Comparison of ENCODE assay signal across 9 cellular contexts in the genomic region with DNA sequence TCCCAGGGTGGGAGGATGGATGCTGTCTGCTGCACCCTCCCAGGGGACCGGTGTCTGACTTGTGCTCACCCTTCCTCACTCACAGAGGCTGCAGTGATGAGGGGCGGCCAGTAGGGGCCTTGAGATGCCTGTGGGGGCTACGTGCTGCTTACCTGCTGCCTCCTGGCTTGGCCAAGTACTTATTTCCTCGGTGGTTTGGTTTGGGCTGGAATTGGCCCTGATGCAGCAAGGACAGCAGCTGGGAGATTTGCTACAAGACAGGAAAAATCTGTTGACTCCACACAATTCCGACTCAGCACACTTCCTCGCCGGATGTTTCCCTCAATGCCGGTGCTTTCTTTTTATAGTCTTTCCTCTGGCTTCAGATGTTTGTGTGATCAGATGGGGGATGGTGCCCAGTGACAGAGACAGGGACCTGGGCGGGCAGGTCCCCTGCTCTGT.
DNase-seq lines count a peak whose midpoint lies in the region; ATAC-seq and TF ChIP-seq lines count a peak whose summit lies in the region.
"Had no signal": no experiment of that assay in that cellular context is flagged by ENCODE, and none has a peak within 500 bp of the region (broad histone marks: within the 10 kb centered on the region; RNA-seq: fewer than 3 reads in every experiment).

No MANE protein-coding gene starts in this region.

- peaks cover 12% of the 10 kb centered on the region for H3K4me1 Mint-ChIP-seq in nephron

- no peak overlapping the region for H2AFZ ChIP-seq in DND-41 (ENCODE audit: low read depth, low read length)
- H2AFZ ChIP-seq in MM.1S (ENCODE audit: low read length), result no peak overlapping the region

- H3K79me2 ChIP-seq in DND-41 (ENCODE audit: insufficient read depth, low read length) (no peaks in the 10 kb centered on the region), MM.1S (ENCODE audit: low read length) (no peaks in the 10 kb centered on the region)

- H3K9me2 ChIP-seq in MM.1S (replicated peaks; ENCODE audit: insufficient read depth, low read length), result no peaks in the 10 kb centered on the region

- in situ Hi-C loops in astrocyte of the spinal cord (cut with HindIII; ENCODE audit: low sequenced_read_pairs), result no loop called here

- ATAC-seq in DND-41 (ENCODE audit: insufficient read depth, low read depth), result peak; percentile 84
- peak; percentile 64 for ATAC-seq in GM21381 (IDR thresholded peaks at IDR 0.05; ENCODE audit: unreplicated experiment)

- no peaks in the 10 kb centered on the region for H3F3A ChIP-seq in MM.1S (ENCODE audit: insufficient read depth, low read length)

- H3K9me3 ChIP-seq in DND-41 (ENCODE audit: insufficient read depth, low read length, severe bottlenecking), result no peaks in the 10 kb centered on the region
- H3K9me3 ChIP-seq in MM.1S (replicated peaks; ENCODE audit: insufficient read depth, low read length), result no peaks in the 10 kb centered on the region

- peak overlapping the region; percentile 53 to 70 (median 68) for H3K27ac Mint-ChIP-seq in nephron
- H3K27ac Mint-ChIP-seq: IgD-negative memory B cell had no signal

- TF ChIP-seq CTCF in DND-41 (IDR thresholded peaks at IDR 0.05; ENCODE audit: borderline replicate concordance, extremely low read depth, low read length, poor library complexity, severe bottlenecking) (peak; percentile 66), MM.1S (IDR thresholded peaks at IDR 0.05; ENCODE audit: low read length) (peak; percentile 40), astrocyte of the spinal cord (IDR thresholded peaks at IDR 0.05; ENCODE audit: low read depth, low read length) (peak; percentile 63), nephron (IDR thresholded peaks at IDR 0.05; ENCODE audit: unreplicated experiment in 3 of 3) (peak; percentile 36 to 51 (median 42))

- no peaks in the 10 kb centered on the region for H3K36me3 ChIP-seq in DND-41 (ENCODE audit: insufficient read depth, low read length)
- H3K36me3 ChIP-seq in MM.1S (replicated peaks; ENCODE audit: insufficient read depth, low read length), result no peaks in the 10 kb centered on the region

- no peaks in the 10 kb centered on the region for H3K36me3 Mint-ChIP-seq in nephron (ENCODE audit: low read depth)

- H3K27ac ChIP-seq in DND-41 (ENCODE audit: low read length), result no peak overlapping the region
- H3K27ac ChIP-seq in MM.1S (ENCODE audit: low read length), result no peak overlapping the region

- H3K4me2 ChIP-seq in DND-41 (ENCODE audit: insufficient read depth, low read length), result no peak overlapping the region
- no peak overlapping the region for H3K4me2 ChIP-seq in MM.1S (ENCODE audit: low read depth, low read length)

- H3K27me3 ChIP-seq in DND-41 (ENCODE audit: insufficient read depth, low read length, poor library complexity) (no peaks in the 10 kb centered on the region), MM.1S (replicated peaks; ENCODE audit: insufficient read depth, low read length) (no peaks in the 10 kb centered on the region)

- no peaks in the 10 kb centered on the region for H3K27me3 Mint-ChIP-seq in nephron (ENCODE audit: low read depth)
- H3K27me3 Mint-ChIP-seq: IgD-negative memory B cell had no signal

- no peaks in the 10 kb centered on the region for H3K4me1 ChIP-seq in DND-41 (ENCODE audit: insufficient read depth, low read length)
- H3K4me1 ChIP-seq in MM.1S (ENCODE audit: low read length), result no peaks in the 10 kb centered on the region

- H3K4me3 ChIP-seq in DND-41 (ENCODE audit: low read depth in 1 of 2, low read length in 2 of 2) (no peak overlapping the region), MM.1S (ENCODE audit: low read length) (no peak overlapping the region), astrocyte of the spinal cord (ENCODE audit: low read depth, low read length) (no peak overlapping the region)

- no peaks in the 10 kb centered on the region for H4K20me1 ChIP-seq in DND-41 (ENCODE audit: insufficient read depth, low read length)
- H4K20me1 ChIP-seq in MM.1S (ENCODE audit: insufficient read depth, low read length), result no peaks in the 10 kb centered on the region

- H3K9ac ChIP-seq in DND-41 (ENCODE audit: low read depth, low read length), result no peak overlapping the region
- no peak overlapping the region for H3K9ac ChIP-seq in MM.1S (ENCODE audit: low read length)

- peak; percentile 45 for DNase-seq in DND-41
- DNase-seq in MM.1S, result no peak
- DNase-seq in astrocyte of the spinal cord (ENCODE audit: low read depth, low spot score), result no peak
- DNase-seq in NK-92 treated with Interleukin-12 subunit alpha and Interleukin-12 subunit beta, amount 100 ng/mL, for 24 hours (lab: John Stamatoyannopoulos, UW), result no peak
- no peak for DNase-seq in putamen (ENCODE audit: low spot score)
- DNase-seq in NCI-H226, result no peak

- no peak overlapping the region for H3K4me3 Mint-ChIP-seq in nephron
- H3K4me3 Mint-ChIP-seq: IgD-negative memory B cell had no signal

- no peaks in the 10 kb centered on the region for H3K9me3 Mint-ChIP-seq in nephron
- H3K9me3 Mint-ChIP-seq: IgD-negative memory B cell had no signal
